In the genomic region with DNA sequence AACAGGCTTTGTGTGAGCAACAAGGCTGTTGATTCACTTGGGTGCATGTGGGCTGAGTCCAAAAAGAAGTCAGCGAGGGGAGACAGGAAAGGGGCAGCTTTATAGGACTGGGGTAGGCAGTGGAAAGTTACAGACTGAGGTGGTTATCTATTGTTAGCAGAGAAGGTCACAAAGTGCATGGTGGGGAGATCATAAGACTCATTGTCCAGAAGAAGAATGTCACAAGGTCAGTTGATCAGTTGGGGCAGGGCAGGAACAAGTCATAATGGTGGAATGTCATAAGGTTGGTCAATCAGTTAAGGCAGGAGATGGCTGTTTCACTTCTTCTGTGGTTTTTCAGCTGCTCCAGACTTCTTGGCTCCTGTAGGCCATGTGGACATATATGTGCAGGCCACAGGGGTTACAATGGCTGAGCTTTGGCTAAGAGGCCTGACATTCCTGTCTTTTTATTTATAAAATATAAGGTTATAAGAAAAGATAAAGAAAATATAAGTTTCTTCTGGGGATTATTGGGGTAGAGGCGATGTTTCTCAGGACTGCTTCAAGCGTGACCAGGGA, we compare ENCODE assay signal across 20 cellular contexts.
"Had no signal": no experiment of that assay in that cellular context is flagged by ENCODE, and none has a peak within 500 bp of the region (broad histone marks: within the 10 kb centered on the region; RNA-seq: fewer than 3 reads in every experiment).

No MANE protein-coding gene starts in this region.

- H3K4me3 ChIP-seq: body of pancreas, colonic mucosa, hepatocyte, left lung, spleen, suprapubic skin had no signal

- H3K27me3 Mint-ChIP-seq: stimulated activated naive CD8-positive, alpha-beta T cell treated with anti-CD3 and anti-CD28 coated beads, Interleukin-15, Interleukin-2, amounts not matched to agents 100 ng/mL and 50 ng/mL, for 24 hours had no signal

- ATAC-seq: body of pancreas, left lung, natural killer cell, right cardiac atrium had no signal

- H3K4me2 ChIP-seq: hepatocyte had no signal

- H3K27me3 ChIP-seq: body of pancreas, colonic mucosa, hepatocyte, left lung, neutrophil, spleen, suprapubic skin had no signal

- H3K36me3 Mint-ChIP-seq: activated naive CD8-positive, alpha-beta T cell treated with anti-CD3 and anti-CD28 coated beads for 36 hours; natural killer cell; type B pancreatic cell had no signal

- H3K27ac Mint-ChIP-seq: activated naive CD8-positive, alpha-beta T cell treated with anti-CD3 and anti-CD28 coated beads for 36 hours; activated T-helper 1 cell treated with anti-CD3 and anti-CD28 coated beads, Interleukin-12 subunit alpha, Interleukin-12 subunit beta, Interleukin-2, Interleukin-4 antibody, amounts not matched to agents 30 ng/mL and 10 ng/mL and 1 ng/mL, durations not matched to agents 14 hours and 24 hours and 36 hours; natural killer cell; stimulated activated naive CD8-positive, alpha-beta T cell treated with anti-CD3 and anti-CD28 coated beads, Interleukin-15, Interleukin-2, amounts not matched to agents 100 ng/mL and 50 ng/mL, for 24 hours; T-helper 2 cell treated with Interferon-gamma antibody and Interleukin-4, amounts not matched to agents 5 μg/mL and 100 μg/mL, for 36 hours; type B pancreatic cell had no signal

- H3K4me1 ChIP-seq: body of pancreas, left lung, spleen had no signal

- H3K9me3 ChIP-seq: body of pancreas, colonic mucosa, left lung, neutrophil, suprapubic skin had no signal

- H3K9me3 Mint-ChIP-seq: activated naive CD8-positive, alpha-beta T cell treated with anti-CD3 and anti-CD28 coated beads for 36 hours; activated T-helper 1 cell treated with anti-CD3 and anti-CD28 coated beads, Interleukin-12 subunit alpha, Interleukin-12 subunit beta, Interleukin-2, Interleukin-4 antibody, amounts not matched to agents 30 ng/mL and 10 ng/mL and 1 ng/mL, durations not matched to agents 14 hours and 24 hours and 36 hours; type B pancreatic cell had no signal

- H2AFZ ChIP-seq: hepatocyte had no signal

- DNase-seq: activated CD4-positive, CD25-positive, alpha-beta regulatory T cell treated with anti-CD3 and anti-CD28 coated beads, Interleukin-2, amount 50 U/mL, for 72 hours; activated naive CD8-positive, alpha-beta T cell treated with anti-CD3 and anti-CD28 coated beads for 36 hours; amygdala; body of pancreas; caudate nucleus; colonic mucosa; left lung; mammary epithelial cell; natural killer cell; right cardiac atrium; spleen had no signal

- H3K4me3 Mint-ChIP-seq: activated naive CD8-positive, alpha-beta T cell treated with anti-CD3 and anti-CD28 coated beads for 36 hours; activated T-helper 1 cell treated with anti-CD3 and anti-CD28 coated beads, Interleukin-12 subunit alpha, Interleukin-12 subunit beta, Interleukin-2, Interleukin-4 antibody, amounts not matched to agents 30 ng/mL and 10 ng/mL and 1 ng/mL, durations not matched to agents 14 hours and 24 hours and 36 hours; natural killer cell; stimulated activated naive CD8-positive, alpha-beta T cell treated with anti-CD3 and anti-CD28 coated beads, Interleukin-15, Interleukin-2, amounts not matched to agents 100 ng/mL and 50 ng/mL, for 24 hours; T-helper 2 cell treated with Interferon-gamma antibody and Interleukin-4, amounts not matched to agents 5 μg/mL and 100 μg/mL, for 36 hours; type B pancreatic cell had no signal

- H3K4me1 Mint-ChIP-seq: activated naive CD8-positive, alpha-beta T cell treated with anti-CD3 and anti-CD28 coated beads for 36 hours; natural killer cell had no signal

- H3K79me2 ChIP-seq: hepatocyte had no signal

- FAIRE-seq: endometrium, keratinocyte had no signal

- H3K27ac ChIP-seq: body of pancreas, colonic mucosa, hepatocyte, left lung, neutrophil, spleen, suprapubic skin had no signal

- H3K36me3 ChIP-seq: colonic mucosa, left lung, neutrophil, spleen, suprapubic skin had no signal
